10 cellular contexts compared by ENCODE assay signal in the genomic region with DNA sequence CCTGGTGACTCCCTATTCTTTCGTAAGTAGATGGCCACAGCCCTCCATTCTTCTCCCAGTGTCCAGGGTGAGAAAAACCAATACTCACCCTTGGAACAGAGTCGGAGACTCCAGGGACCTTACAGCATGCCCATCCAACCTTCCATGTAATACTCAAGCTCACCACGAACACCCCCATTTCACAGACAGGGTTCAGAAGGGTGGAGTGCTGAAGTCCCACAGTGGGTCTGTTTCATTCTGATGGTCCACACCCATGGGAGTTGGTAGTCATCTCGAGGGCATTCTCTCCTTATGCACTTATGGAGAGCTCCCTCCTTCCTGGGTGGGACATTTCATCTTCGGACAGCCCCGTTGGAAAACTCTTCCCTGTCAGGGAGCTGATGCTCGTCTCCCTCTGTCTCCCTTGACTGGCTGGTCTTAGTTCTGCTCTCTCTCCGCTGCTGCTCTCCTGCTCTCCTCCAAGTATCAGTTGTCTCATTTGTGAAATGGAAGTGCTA. TPM values are rescaled to one million over a fixed set of nuclear protein-coding genes. Genes with fewer than 3 reads are reported as not detected.
A peak's percentile ranks its signal among the peaks of the same experiment; 100 is the strongest.
DNase-seq lines count a peak whose midpoint lies in the region; ATAC-seq lines count a peak whose summit lies in the region.
"Had no signal": no experiment of that assay in that cellular context is flagged by ENCODE, and none has a peak within 500 bp of the region (broad histone marks: within the 10 kb centered on the region; RNA-seq: fewer than 3 reads in every experiment).

No MANE protein-coding gene starts in this region.

- peak overlapping the region; percentile 89 for H3K4me3 Mint-ChIP-seq in T-helper 1 cell treated with Interleukin-12 subunit alpha and Interleukin-12 subunit beta and Interleukin-4 antibody, amounts not matched to agents 30 μg/mL and 1 μg/mL, for 36 hours
- peak overlapping the region; percentile 78 for H3K4me3 Mint-ChIP-seq in activated CD4-positive, alpha-beta memory T cell treated with anti-CD3 and anti-CD28 coated beads for 36 hours
- H3K4me3 Mint-ChIP-seq in immature natural killer cell, result peak overlapping the region; percentile 93 to 99 (median 95)
- H3K4me3 Mint-ChIP-seq in stimulated activated naive B cell treated with anti-CD40 and anti-IgM and Interleukin-4, amounts not matched to agents 10 μg/mL and 1 μg/mL and 100 μg/mL, for 72 hours, result peak overlapping the region; percentile 83 to 88

- no peaks in the 10 kb centered on the region for H3K27me3 Mint-ChIP-seq in T-helper 1 cell treated with Interleukin-12 subunit alpha and Interleukin-12 subunit beta and Interleukin-4 antibody, amounts not matched to agents 30 μg/mL and 1 μg/mL, for 36 hours (ENCODE audit: low read depth)
- no peaks in the 10 kb centered on the region for H3K27me3 Mint-ChIP-seq in activated CD4-positive, alpha-beta memory T cell treated with anti-CD3 and anti-CD28 coated beads for 36 hours
- peaks cover 0 to 10% (median 0%) of the 10 kb centered on the region in 3 donors for H3K27me3 Mint-ChIP-seq in immature natural killer cell (ENCODE audit: low read depth in 3 of 3)
- H3K27me3 Mint-ChIP-seq in stimulated activated naive B cell treated with anti-CD40 and anti-IgM and Interleukin-4, amounts not matched to agents 10 μg/mL and 1 μg/mL and 100 μg/mL, for 72 hours, result no peaks in the 10 kb centered on the region

- H3K9me3 Mint-ChIP-seq in T-helper 1 cell treated with Interleukin-12 subunit alpha and Interleukin-12 subunit beta and Interleukin-4 antibody, amounts not matched to agents 30 μg/mL and 1 μg/mL, for 36 hours, result no peaks in the 10 kb centered on the region
- no peaks in the 10 kb centered on the region for H3K9me3 Mint-ChIP-seq in activated CD4-positive, alpha-beta memory T cell treated with anti-CD3 and anti-CD28 coated beads for 36 hours
- no peaks in the 10 kb centered on the region for H3K9me3 Mint-ChIP-seq in immature natural killer cell
- no peaks in the 10 kb centered on the region for H3K9me3 Mint-ChIP-seq in stimulated activated naive B cell treated with anti-CD40 and anti-IgM and Interleukin-4, amounts not matched to agents 10 μg/mL and 1 μg/mL and 100 μg/mL, for 72 hours

- intact Hi-C loops in activated CD4-positive, alpha-beta memory T cell treated with anti-CD3 and anti-CD28 coated beads for 36 hours (cut with micrococcal nuclease), result no loop called here

- H3K36me3 Mint-ChIP-seq in T-helper 1 cell treated with Interleukin-12 subunit alpha and Interleukin-12 subunit beta and Interleukin-4 antibody, amounts not matched to agents 30 μg/mL and 1 μg/mL, for 36 hours (ENCODE audit: low read depth), result peaks cover 48% of the 10 kb centered on the region
- H3K36me3 Mint-ChIP-seq in activated CD4-positive, alpha-beta memory T cell treated with anti-CD3 and anti-CD28 coated beads for 36 hours, result peaks cover 61% of the 10 kb centered on the region
- H3K36me3 Mint-ChIP-seq in immature natural killer cell, result peaks cover 21 to 27% (median 25%) of the 10 kb centered on the region in 3 donors
- peaks cover 50 to 76% of the 10 kb centered on the region in 2 donors for H3K36me3 Mint-ChIP-seq in stimulated activated naive B cell treated with anti-CD40 and anti-IgM and Interleukin-4, amounts not matched to agents 10 μg/mL and 1 μg/mL and 100 μg/mL, for 72 hours

- DNase-seq in T-helper 1 cell (no peak), immature natural killer cell (no peak), SW480 (ENCODE audit: low spot score) (no peak), nucleus accumbens (lab: John Stamatoyannopoulos, UW) (no peak), GDM1 (lab: John Stamatoyannopoulos, UW) (no peak)
- DNase-seq in activated CD4-positive, alpha-beta memory T cell treated with anti-CD3 and anti-CD28 coated beads for 36 hours, result no peak
- no peak for DNase-seq in stimulated activated naive B cell treated with anti-CD40 and anti-IgM and Interleukin-4, amounts not matched to agents 10 μg/mL and 1 μg/mL and 100 μg/mL, for 72 hours
- DNase-seq: SHP77 treated with DMSO at 0.1 percent for 48 hours had no signal

- ATAC-seq in stimulated activated naive B cell treated with anti-CD40 and anti-IgM and Interleukin-4, amounts not matched to agents 10 μg/mL and 1 μg/mL and 100 μg/mL, for 72 hours (replicated peaks), result no peak

- peak overlapping the region; percentile 92 for H3K27ac Mint-ChIP-seq in T-helper 1 cell treated with Interleukin-12 subunit alpha and Interleukin-12 subunit beta and Interleukin-4 antibody, amounts not matched to agents 30 μg/mL and 1 μg/mL, for 36 hours
- H3K27ac Mint-ChIP-seq in activated CD4-positive, alpha-beta memory T cell treated with anti-CD3 and anti-CD28 coated beads for 36 hours, result peak overlapping the region; percentile 92
- peak overlapping the region; percentile 98 to 100 (median 100) for H3K27ac Mint-ChIP-seq in immature natural killer cell
- H3K27ac Mint-ChIP-seq in stimulated activated naive B cell treated with anti-CD40 and anti-IgM and Interleukin-4, amounts not matched to agents 10 μg/mL and 1 μg/mL and 100 μg/mL, for 72 hours, result peak overlapping the region; percentile 94

- CTCF ChIA-PET in activated CD4-positive, alpha-beta memory T cell treated with anti-CD3 and anti-CD28 coated beads for 36 hours (lab: Charles Lee), result interaction anchor here (0.6 to 6.2 kb wide), 10 partner anchors 11 to 109 kb away, joined by 3 to 75 read pairs (median 4); partner anchors contain the start of gene BCL2L1

- POLR2A ChIA-PET in activated CD4-positive, alpha-beta memory T cell treated with anti-CD3 and anti-CD28 coated beads for 36 hours (lab: Charles Lee), result interaction anchor here (1.0 to 3.7 kb wide), 6 partner anchors 9 to 74 kb away, joined by 4 to 30 read pairs (median 6); partner anchors contain the start of gene BCL2L1

- peaks cover 74% of the 10 kb centered on the region for H3K4me1 Mint-ChIP-seq in T-helper 1 cell treated with Interleukin-12 subunit alpha and Interleukin-12 subunit beta and Interleukin-4 antibody, amounts not matched to agents 30 μg/mL and 1 μg/mL, for 36 hours (ENCODE audit: low read depth)
- H3K4me1 Mint-ChIP-seq in activated CD4-positive, alpha-beta memory T cell treated with anti-CD3 and anti-CD28 coated beads for 36 hours (ENCODE audit: low read depth), result peaks cover 85% of the 10 kb centered on the region
- H3K4me1 Mint-ChIP-seq in immature natural killer cell, result peaks cover 98 to 99% of the 10 kb centered on the region in 2 donors
- peaks cover 58 to 84% of the 10 kb centered on the region in 2 donors for H3K4me1 Mint-ChIP-seq in stimulated activated naive B cell treated with anti-CD40 and anti-IgM and Interleukin-4, amounts not matched to agents 10 μg/mL and 1 μg/mL and 100 μg/mL, for 72 hours

RNA-seq across cellular contexts. Expression of gene COX4I2, which starts 38.9 kb away (rescaled TPM):
- not detected for total RNA-seq in activated CD4-positive, alpha-beta memory T cell treated with anti-CD3 and anti-CD28 coated beads for 36 hours
- polyA plus RNA-seq in immature natural killer cell, result not detected
- total RNA-seq: renal cortical epithelial cell had no signal

RNA-seq across cellular contexts. Expression of gene BCL2L1, which starts 46.1 kb away (rescaled TPM):
- total RNA-seq in activated CD4-positive, alpha-beta memory T cell treated with anti-CD3 and anti-CD28 coated beads for 36 hours, result 100 to 1,000 TPM; 126 to 129 TPM
- 10 to 100 TPM; 30.9 to 60.4 (median 39.3) TPM for polyA plus RNA-seq in immature natural killer cell
